Comparison of ENCODE assay signal across 1 cellular context in the genomic region with DNA sequence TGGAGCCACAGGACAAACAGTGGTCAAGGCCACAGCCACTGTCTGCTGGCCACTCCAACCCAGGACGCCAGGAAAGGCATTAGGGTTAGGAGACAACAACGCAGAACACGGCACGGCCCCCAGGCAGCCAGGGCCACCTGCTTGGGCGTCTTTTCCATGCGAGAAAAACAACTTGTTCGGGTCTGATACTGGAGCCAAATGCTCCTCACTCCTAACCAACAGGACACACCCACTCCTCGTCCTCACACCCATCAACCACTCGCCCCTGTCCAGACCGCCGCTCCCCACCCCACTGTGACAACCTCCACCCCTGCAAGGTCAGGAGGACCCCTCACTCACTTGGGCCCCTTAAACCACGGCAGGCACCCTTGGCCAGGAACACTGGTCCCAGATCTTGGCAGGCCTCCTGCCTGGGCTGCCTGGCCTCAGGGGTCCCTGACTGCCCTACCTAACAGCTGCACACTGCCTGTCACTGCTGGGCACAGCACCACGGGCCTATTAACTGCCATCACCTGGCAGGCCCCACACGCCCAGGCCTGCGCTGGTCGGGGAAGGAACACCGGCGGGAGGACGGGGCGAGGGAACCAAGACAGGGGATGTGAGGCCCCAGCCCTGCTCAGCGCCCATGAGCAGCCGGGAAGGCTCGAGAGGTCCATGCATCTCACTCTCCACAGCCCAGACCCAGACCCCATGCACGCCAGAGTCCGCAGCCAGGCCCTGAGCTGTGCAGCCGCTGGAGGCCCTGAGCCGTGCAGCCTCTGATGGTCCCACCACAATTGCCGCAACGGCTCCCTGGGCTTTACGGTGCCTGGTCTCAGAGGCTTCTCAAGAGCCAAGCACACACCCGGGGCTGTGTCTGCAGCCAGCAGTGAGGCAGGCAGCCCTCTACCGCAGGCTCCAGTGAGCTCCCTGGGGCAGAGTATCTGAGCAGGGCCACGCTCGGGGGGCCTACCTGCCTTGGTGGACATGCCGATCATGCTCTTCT.
TF ChIP-seq lines count a peak whose summit lies in the region.

No MANE protein-coding gene starts in this region.

TF ChIP-seq in K562, 482 proteins besides CTCF, POLR2A, EP300 and RAD21:
- TF ChIP-seq RBFOX2 (IDR thresholded peaks at IDR 0.05; ENCODE audit: low read depth, low read length) = peak; percentile 41; the same call in 1 of the 2 replicates
- peak; percentile 46; the same call in 1 of the 2 replicates for TF ChIP-seq POLR2G (IDR thresholded peaks at IDR 0.05; ENCODE audit: low read depth, low read length)
- TF ChIP-seq ZNF212 (CRISPR knock-in tag; IDR thresholded peaks at IDR 0.05) = no peak
